ENCODE assay signal across 8 cellular contexts in genomic region chr3:145776782-145777408, GRCh38.
A peak's percentile ranks its signal among the peaks of the same experiment; 100 is the strongest.
DNase-seq lines count a peak whose midpoint lies in the region; ATAC-seq, FAIRE-seq and TF ChIP-seq lines count a peak whose summit lies in the region.

No MANE protein-coding gene starts in this region.

- TF ChIP-seq CTCF in C4-2B (conservative IDR thresholded peaks at IDR 0.05) (peak; percentile 93), chondrocyte (IDR thresholded peaks at IDR 0.05) (peak; percentile 92), natural killer cell (IDR thresholded peaks at IDR 0.05) (no peak)

- no peaks in the 10 kb centered on the region for H3K4me1 Mint-ChIP-seq in chondrocyte (ENCODE audit: low read depth)
- H3K4me1 Mint-ChIP-seq in natural killer cell, result no peaks in the 10 kb centered on the region

- no peak for DNase-seq in GM12891 (ENCODE audit: insufficient read length, low spot score)
- peak; percentile 46 for DNase-seq in NCI-H460 (ENCODE audit: extremely low read depth, low read depth)
- no peak for DNase-seq in chondrocyte (ENCODE audit: low spot score)
- peak; percentile 76 for DNase-seq in medulla oblongata (ENCODE audit: extremely low spot score)
- no peak for DNase-seq in activated CD8-positive, alpha-beta memory T cell treated with anti-CD3 and anti-CD28 coated beads, Interleukin-2, amount 50 U/mL, for 4 hours
- no peak for DNase-seq in natural killer cell

- H3K4me3 Mint-ChIP-seq in chondrocyte (ENCODE audit: unreplicated experiment) (no peak overlapping the region), natural killer cell (no peak overlapping the region)

- H3K27me3 Mint-ChIP-seq in chondrocyte (ENCODE audit: low read depth) (peaks cover 16% of the 10 kb centered on the region), natural killer cell (ENCODE audit: low read depth in 2 of 2) (no peaks in the 10 kb centered on the region)

- H3K36me3 Mint-ChIP-seq in chondrocyte (ENCODE audit: low read depth), result no peaks in the 10 kb centered on the region
- no peaks in the 10 kb centered on the region for H3K36me3 Mint-ChIP-seq in natural killer cell

- H3K27ac Mint-ChIP-seq in chondrocyte (ENCODE audit: unreplicated experiment), result no peak overlapping the region
- no peak overlapping the region for H3K27ac Mint-ChIP-seq in natural killer cell

- no peak overlapping the region for H3K27ac ChIP-seq in C4-2B

- TF ChIP-seq POLR2A in GM12891 (IDR thresholded peaks at IDR 0.05; ENCODE audit: low read depth, low read length), result no peak

- ATAC-seq in HG03060 (IDR thresholded peaks at IDR 0.05; ENCODE audit: low read depth, unreplicated experiment), result peak; percentile 63
- no peak for ATAC-seq in natural killer cell

- intact Hi-C loops in natural killer cell (cut with micrococcal nuclease), result no loop called here

- H3K9me3 Mint-ChIP-seq in chondrocyte (ENCODE audit: low read depth), result no peaks in the 10 kb centered on the region
- peaks cover 5 to 10% of the 10 kb centered on the region in 2 donors for H3K9me3 Mint-ChIP-seq in natural killer cell

- peak; percentile 58 for FAIRE-seq in GM12891 (lab: Jason Lieb, UNC)

TF ChIP-seq in GM12891, 5 proteins besides CTCF, POLR2A, EP300 and RAD21:
- TF ChIP-seq PAX5 (IDR thresholded peaks at IDR 0.05; ENCODE audit: insufficient read depth, low read length, severe bottlenecking) (no peak), TAF1 (IDR thresholded peaks at IDR 0.05; ENCODE audit: low read depth, low read length) (no peak), SPI1 (IDR thresholded peaks at IDR 0.05; ENCODE audit: low read depth, low read length) (no peak), POLR2AphosphoS5 (IDR thresholded peaks at IDR 0.05; ENCODE audit: low read depth, low read length) (no peak), POU2F2 (IDR thresholded peaks at IDR 0.05; ENCODE audit: low read depth, low read length) (no peak)

Comparison
In these comparisons a context has a peak if more than half of its experiments do, and no peak if none do; other contexts are left out.
1. DNase-seq: peak in NCI-H460 (single experiment) and medulla oblongata (single experiment); none in GM12891 (single experiment), chondrocyte (single experiment), activated CD8-positive, alpha-beta memory T cell treated with anti-CD3 and anti-CD28 coated beads, Interleukin-2, amount 50 U/mL, for 4 hours (single experiment) and natural killer cell (single experiment).